In genomic region chr6:4021133-4021861, GRCh38 we compare ENCODE assay signal across 1 cellular context.
A peak's percentile ranks its signal among the peaks of the same experiment; 100 is the strongest.
TF ChIP-seq lines count a peak whose summit lies in the region.

No MANE protein-coding gene starts in this region.

TF ChIP-seq in K562, 482 proteins besides CTCF, POLR2A, EP300 and RAD21 (continued from another document):
- TF ChIP-seq E2F6 (IDR thresholded peaks at IDR 0.05; ENCODE audit: borderline replicate concordance in 1 of 2, extremely low read depth in 1 of 2, insufficient read depth in 1 of 2, insufficient read length in 1 of 2, low read depth in 1 of 2, low read length in 1 of 2, poor library complexity in 1 of 2, severe bottlenecking in 1 of 2) (peak; percentile 58 to 71), ATF4 (CRISPR knock-in tag; IDR thresholded peaks at IDR 0.05) (no peak), NELFE (IDR thresholded peaks at IDR 0.05; ENCODE audit: insufficient read depth, insufficient read length) (no peak), BCOR (IDR thresholded peaks at IDR 0.05) (no peak), GTF2E2 (tag; IDR thresholded peaks at IDR 0.05) (peak; percentile 86; the same call in 1 of the 2 replicates), DNMT1 (IDR thresholded peaks at IDR 0.05) (no peak)
TF ChIP-seq in K562: peak in this region for 168.
